ENCODE assay signal across 2 cellular contexts in genomic region chr13:110272227-110272626, GRCh38.
TF ChIP-seq lines count a peak whose summit lies in the region.

No MANE protein-coding gene starts in this region.

TF ChIP-seq in A549, 52 proteins besides CTCF, POLR2A, EP300 and RAD21:
- TF ChIP-seq HEYL (CRISPR knock-in tag; IDR thresholded peaks at IDR 0.05) = no peak
- TF ChIP-seq HDAC2 (IDR thresholded peaks at IDR 0.05) = no peak
- no peak for TF ChIP-seq MYC (IDR thresholded peaks at IDR 0.05; ENCODE audit: borderline replicate concordance, low read length)
- TF ChIP-seq BCL3 (IDR thresholded peaks at IDR 0.05) = no peak
- TF ChIP-seq, protein P1, sequence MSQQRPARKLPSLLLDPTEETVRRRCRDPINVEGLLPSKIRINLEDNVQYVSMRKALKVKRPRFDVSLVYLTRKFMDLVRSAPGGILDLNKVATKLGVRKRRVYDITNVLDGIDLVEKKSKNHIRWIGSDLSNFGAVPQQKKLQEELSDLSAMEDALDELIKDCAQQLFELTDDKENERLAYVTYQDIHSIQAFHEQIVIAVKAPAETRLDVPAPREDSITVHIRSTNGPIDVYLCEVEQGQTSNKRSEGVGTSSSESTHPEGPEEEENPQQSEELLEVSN (IDR thresholded peaks at IDR 0.05; ENCODE audit: borderline replicate concordance, low read depth) = no peak
- no peak for TF ChIP-seq CHD4 (IDR thresholded peaks at IDR 0.05; ENCODE audit: borderline replicate concordance)
- TF ChIP-seq MAFK (IDR thresholded peaks at IDR 0.05; ENCODE audit: partially characterized antibody) = peak; percentile 51
- no peak for TF ChIP-seq KDM5A (IDR thresholded peaks at IDR 0.05)

TF ChIP-seq in IMR-90, 13 proteins besides CTCF, POLR2A, EP300 and RAD21:
- TF ChIP-seq SMC3 (IDR thresholded peaks at IDR 0.05; ENCODE audit: low read depth, low read length) = no peak
- TF ChIP-seq RFX5 (IDR thresholded peaks at IDR 0.05; ENCODE audit: low read depth, low read length) = no peak
- no peak for TF ChIP-seq FOS (IDR thresholded peaks at IDR 0.05; ENCODE audit: low read depth, low read length)
- TF ChIP-seq CHD1 (IDR thresholded peaks at IDR 0.05; ENCODE audit: low read depth, low read length) = no peak
- no peak for TF ChIP-seq MXI1 (IDR thresholded peaks at IDR 0.05; ENCODE audit: borderline replicate concordance, low read depth, low read length)
- no peak for TF ChIP-seq CEBPB (IDR thresholded peaks at IDR 0.05; ENCODE audit: low read depth, low read length)
- TF ChIP-seq BHLHE40 (IDR thresholded peaks at IDR 0.05; ENCODE audit: low read depth, low read length) = no peak
- TF ChIP-seq MAFK (IDR thresholded peaks at IDR 0.05; ENCODE audit: low read depth, low read length) = peak; percentile 83
- TF ChIP-seq NFE2L2 (IDR thresholded peaks at IDR 0.05; ENCODE audit: low read depth, low read length) = no peak
TF ChIP-seq in IMR-90: peak in this region for 1.
